Comparison of ENCODE assay signal across 7 cellular contexts in genomic region chr6:154868143-154868594, GRCh38.
DNase-seq lines count a peak whose midpoint lies in the region; ATAC-seq and TF ChIP-seq lines count a peak whose summit lies in the region.

No MANE protein-coding gene starts in this region.

- in situ Hi-C loops in SK-MEL-5 (cut with HindIII; ENCODE audit: low pct_unique_long_range_greater_than_20kb, low sequenced_read_pairs), result no loop called here

- peak; percentile 56 for DNase-seq in Daoy (ENCODE audit: low read depth)
- peak; percentile 72 for DNase-seq in SK-MEL-5 (ENCODE audit: low read depth, low spot score)
- DNase-seq in fibroblast of pulmonary artery (ENCODE audit: low read depth), result peak; percentile 76
- no peak for DNase-seq in progenitor cell of endocrine pancreas (ENCODE audit: low spot score, unreplicated experiment)
- no peak for DNase-seq in stimulated activated CD4-positive, alpha-beta T cell treated with anti-CD3 and anti-CD28 coated beads, Interleukin-12 subunit alpha, Interleukin-12 subunit beta, amount 100 ng/mL, for 4 hours

- TF ChIP-seq EP300 in Ishikawa (IDR thresholded peaks at IDR 0.05; ENCODE audit: borderline replicate concordance), result no peak

- H3K4me3 Mint-ChIP-seq in progenitor cell of endocrine pancreas (ENCODE audit: low read depth), result no peak overlapping the region

- no peak overlapping the region for H3K27ac Mint-ChIP-seq in progenitor cell of endocrine pancreas

- peak; percentile 67 for TF ChIP-seq RAD21 in Ishikawa (IDR thresholded peaks at IDR 0.05; ENCODE audit: low read depth)

- peak; percentile 72 for TF ChIP-seq CTCF in fibroblast of pulmonary artery (IDR thresholded peaks at IDR 0.05; ENCODE audit: low read length, missing control alignments)
- peak; percentile 87 for TF ChIP-seq CTCF in progenitor cell of endocrine pancreas (IDR thresholded peaks at IDR 0.05; ENCODE audit: unreplicated experiment)

- ATAC-seq in HG02973 (IDR thresholded peaks at IDR 0.05; ENCODE audit: unreplicated experiment), result no peak

- no peak overlapping the region for H3K4me3 ChIP-seq in fibroblast of pulmonary artery (replicated peaks; ENCODE audit: low read depth, low read length)

- H3K27me3 Mint-ChIP-seq in progenitor cell of endocrine pancreas, result no peaks in the 10 kb centered on the region

- H3K4me1 Mint-ChIP-seq in progenitor cell of endocrine pancreas (ENCODE audit: low read depth), result peaks cover 18% of the 10 kb centered on the region

- H3K36me3 Mint-ChIP-seq in progenitor cell of endocrine pancreas (ENCODE audit: insufficient read depth), result no peaks in the 10 kb centered on the region

- no peaks in the 10 kb centered on the region for H3K9me3 Mint-ChIP-seq in progenitor cell of endocrine pancreas (ENCODE audit: low read depth)

TF ChIP-seq in Ishikawa, 13 proteins besides CTCF, POLR2A, EP300 and RAD21:
- TF ChIP-seq TCF12 (IDR thresholded peaks at IDR 0.05; ENCODE audit: low read depth) (no peak), EGR1 (IDR thresholded peaks at IDR 0.05) (no peak), FOXM1 (IDR thresholded peaks at IDR 0.05; ENCODE audit: borderline replicate concordance, low read depth) (no peak), NFIC (IDR thresholded peaks at IDR 0.05) (no peak), TAF1 (IDR thresholded peaks at IDR 0.05; ENCODE audit: low read depth) (no peak), CREB1 (IDR thresholded peaks at IDR 0.05; ENCODE audit: low read depth) (no peak), MAX (IDR thresholded peaks at IDR 0.05) (no peak), CEBPB (IDR thresholded peaks at IDR 0.05) (no peak), YY1 (IDR thresholded peaks at IDR 0.05; ENCODE audit: low read depth) (no peak), REST (IDR thresholded peaks at IDR 0.05; ENCODE audit: low read depth) (no peak), ZBTB7A (IDR thresholded peaks at IDR 0.05; ENCODE audit: low read depth) (no peak), TEAD4 (IDR thresholded peaks at IDR 0.05) (no peak)

Comparison
In these comparisons a context has a peak if more than half of its experiments do, and no peak if none do; other contexts are left out.
1. DNase-seq: peak in Daoy (single experiment), SK-MEL-5 (single experiment) and fibroblast of pulmonary artery (single experiment); none in progenitor cell of endocrine pancreas (single experiment) and stimulated activated CD4-positive, alpha-beta T cell treated with anti-CD3 and anti-CD28 coated beads, Interleukin-12 subunit alpha, Interleukin-12 subunit beta, amount 100 ng/mL, for 4 hours (single experiment).